Comparison of ENCODE assay signal across 14 cellular contexts in the genomic region with DNA sequence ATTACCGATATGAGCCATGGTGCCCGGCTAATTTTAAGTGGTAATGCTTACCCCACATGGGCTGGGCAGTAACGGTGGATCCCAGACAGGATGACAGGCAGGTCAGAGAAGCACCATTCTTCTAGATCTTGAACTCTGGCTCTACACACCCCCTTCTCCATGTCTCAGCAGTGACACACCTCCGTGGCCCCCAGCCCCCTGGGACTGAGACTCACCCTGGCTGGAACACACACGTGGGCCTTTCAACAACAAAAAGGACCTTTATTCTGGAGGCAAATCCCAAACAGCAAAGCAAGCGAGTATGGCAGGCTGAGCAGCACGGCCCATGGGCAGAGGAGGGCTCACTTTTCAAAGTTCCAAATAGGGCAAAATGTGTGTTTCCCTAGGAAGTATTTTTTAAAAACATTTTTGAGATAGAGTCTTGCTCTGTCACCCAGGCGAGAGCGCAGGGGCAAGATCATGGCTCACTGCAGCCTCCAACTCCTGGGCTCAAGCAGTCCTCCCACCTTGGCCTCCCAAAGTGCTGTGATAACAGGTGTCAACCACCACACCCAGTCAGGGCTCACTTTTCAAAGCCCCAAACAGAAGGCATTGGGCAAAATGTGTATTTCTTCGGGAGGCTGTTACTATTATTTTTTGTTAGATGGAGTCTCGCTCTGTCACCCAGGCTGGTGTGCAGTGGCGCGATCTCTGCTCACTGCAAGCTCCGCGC. TPM values are rescaled to one million over a fixed set of nuclear protein-coding genes. Genes with fewer than 3 reads are reported as not detected.
A peak's percentile ranks its signal among the peaks of the same experiment; 100 is the strongest.
DNase-seq lines count a peak whose midpoint lies in the region; ATAC-seq lines count a peak whose summit lies in the region.
"Had no signal": no experiment of that assay in that cellular context is flagged by ENCODE, and none has a peak within 500 bp of the region (broad histone marks: within the 10 kb centered on the region; RNA-seq: fewer than 3 reads in every experiment).

No MANE protein-coding gene starts in this region.

- peaks cover 3% of the 10 kb centered on the region; the same call in 1 of the 2 replicates for H3K27me3 ChIP-seq in H7 (ENCODE audit: control insufficient read depth, insufficient read depth, low read length)
- peaks cover 0 to 2% (median 0%) of the 10 kb centered on the region in 3 experiments for H3K27me3 ChIP-seq in neuronal stem cell (ENCODE audit: control insufficient read depth in 3 of 3, insufficient read depth in 3 of 3, low read depth in 1 of 3, low read length in 3 of 3)
- H3K27me3 ChIP-seq: BE2C had no signal

- no peak overlapping the region for H2BK120ac ChIP-seq in neuronal stem cell (ENCODE audit: low read depth, low read length)

- WGBS in neuronal stem cell (ENCODE audit: extremely low coverage in 2 of 2, insufficient read length in 2 of 2, insufficient replicate concordance in 1 of 2), 2 donors: no CpG with 5 or more reads among the region's 15 CpGs

- no peak overlapping the region for H3K18ac ChIP-seq in neuronal stem cell (ENCODE audit: low read length)

- H3K4me2 ChIP-seq in neuronal stem cell (ENCODE audit: insufficient read depth, low read length, poor library complexity, severe bottlenecking): no peak overlapping the region

- H4K91ac ChIP-seq in neuronal stem cell (ENCODE audit: low read depth, low read length, poor library complexity): no peak overlapping the region

- no peak overlapping the region for H3K9ac ChIP-seq in neuronal stem cell (ENCODE audit: low read depth, low read length, poor library complexity)

- no peak overlapping the region for H3K4ac ChIP-seq in neuronal stem cell (ENCODE audit: low read length)

- H3K23ac ChIP-seq in neuronal stem cell (ENCODE audit: low read depth, low read length, poor library complexity): no peak overlapping the region

- DNase-seq in H7: peak; percentile 27
- DNase-seq in SK-MEL-5 (ENCODE audit: low read depth, low spot score): peak; percentile 13
- DNase-seq in neuronal stem cell (ENCODE audit: low spot score): no peak
- DNase-seq in hepatic stellate cell (ENCODE audit: low spot score): no peak
- no peak for DNase-seq in T1000 (lab: John Stamatoyannopoulos, UW)
- no peak for DNase-seq in C1 segment of cervical spinal cord (lab: John Stamatoyannopoulos, UW)
- DNase-seq: COR-L47, DMS 273 treated with DMSO at 0.1 percent for 48 hours, DND-41 had no signal

- no peak overlapping the region for H2AK5ac ChIP-seq in neuronal stem cell (ENCODE audit: low read depth, low read length)

- no peak overlapping the region for H2BK5ac ChIP-seq in neuronal stem cell (ENCODE audit: low read length)

- ATAC-seq in GM18519 (IDR thresholded peaks at IDR 0.05; ENCODE audit: low FRiP score, unreplicated experiment): no peak
- ATAC-seq: CD8-positive, alpha-beta T cell had no signal

- H3K4me1 ChIP-seq in neuronal stem cell (ENCODE audit: control insufficient read depth in 2 of 2, insufficient read depth in 1 of 2, low read depth in 1 of 2, low read length in 2 of 2): no peaks in the 10 kb centered on the region
- H3K4me1 ChIP-seq: BE2C, HAP-1 had no signal

- H3K36me3 ChIP-seq in H7 (replicated peaks; ENCODE audit: control insufficient read depth, insufficient read depth, low read length): no peaks in the 10 kb centered on the region
- no peaks in the 10 kb centered on the region for H3K36me3 ChIP-seq in neuronal stem cell (replicated peaks in 1 of 2; ENCODE audit: control insufficient read depth in 2 of 2, insufficient read depth in 2 of 2, low read length in 2 of 2)
- H3K36me3 ChIP-seq: BE2C, HAP-1 had no signal

- H3K79me1 ChIP-seq in neuronal stem cell (ENCODE audit: low read depth, low read length): no peaks in the 10 kb centered on the region

- H3K27ac ChIP-seq in neuronal stem cell (replicated peaks; ENCODE audit: low read length): no peak overlapping the region

- H4K8ac ChIP-seq in neuronal stem cell (ENCODE audit: low read depth, low read length): no peak overlapping the region

- H2BK12ac ChIP-seq in neuronal stem cell (ENCODE audit: low read length): no peak overlapping the region

- H2BK15ac ChIP-seq in neuronal stem cell (ENCODE audit: low read length): no peak overlapping the region

- in situ Hi-C loops in SK-MEL-5 (cut with HindIII; ENCODE audit: low pct_unique_long_range_greater_than_20kb, low sequenced_read_pairs): no loop called here

- H3K4me3 ChIP-seq in H7 (ENCODE audit: insufficient read depth, low read depth, low read length) (no peak overlapping the region), neuronal stem cell (ENCODE audit: low read length in 2 of 2) (no peak overlapping the region)
- H3K4me3 ChIP-seq: GM12878, HAP-1 had no signal

- no peaks in the 10 kb centered on the region for H3K9me3 ChIP-seq in neuronal stem cell (replicated peaks in 1 of 2; ENCODE audit: control insufficient read depth in 2 of 2, insufficient read depth in 1 of 2, low read depth in 1 of 2, low read length in 2 of 2)
- H3K9me3 ChIP-seq: BE2C, HAP-1 had no signal

- peak overlapping the region; percentile 11 for H2AFZ ChIP-seq in neuronal stem cell (ENCODE audit: low read length)

- H3K14ac ChIP-seq in neuronal stem cell (ENCODE audit: low read length): peak overlapping the region; percentile 1

RNA-seq across cellular contexts. Expression of a gene that starts 4.2 kb away (rescaled TPM):
- 0.07 and 0.10 TPM in 2 replicates for total RNA-seq in H7 (2014; rRNA removed; shearing (Covaris generic))
- total RNA-seq in SK-MEL-5 (2014; rRNA removed; shearing (Covaris generic)): 0.05 TPM in 2 replicates
- 0.01 and 0.03 TPM in 2 replicates for polyA plus RNA-seq in SK-MEL-5 (2015; cell fraction: cytosol; rRNA removed)
- polyA plus RNA-seq in SK-MEL-5 (2015; cell fraction: nucleus; rRNA removed): 0.28 and 0.34 TPM in 2 replicates
- polyA plus RNA-seq in neuronal stem cell (2013, experiment 1 of 2): 0.13 TPM
- 0.18 TPM for polyA plus RNA-seq in neuronal stem cell (2013, experiment 2 of 2)

RNA-seq across cellular contexts. Expression of a gene that starts 12.6 kb away (rescaled TPM):
- 1.3 and 2.5 TPM in 2 replicates for total RNA-seq in H7 (2014; rRNA removed; shearing (Covaris generic))
- total RNA-seq in SK-MEL-5 (2014; rRNA removed; shearing (Covaris generic)): 1.2 TPM in 1 of 2 replicates, not detected in the other
- polyA plus RNA-seq in SK-MEL-5 (2015; cell fraction: cytosol; rRNA removed): 0.04 TPM in 1 of 2 replicates, not detected in the other
- 2.5 and 6.7 TPM in 2 replicates for polyA plus RNA-seq in SK-MEL-5 (2015; cell fraction: nucleus; rRNA removed)
- polyA plus RNA-seq in neuronal stem cell (2013, experiment 1 of 2): 2.9 TPM
- 2.9 TPM for polyA plus RNA-seq in neuronal stem cell (2013, experiment 2 of 2)

RNA-seq across cellular contexts. Expression of a gene that starts 17.4 kb away (rescaled TPM):
- 0.10 and 0.30 TPM in 2 replicates for total RNA-seq in H7 (2014; rRNA removed; shearing (Covaris generic))
- 0.05 and 0.21 TPM in 2 replicates for total RNA-seq in SK-MEL-5 (2014; rRNA removed; shearing (Covaris generic))
- polyA plus RNA-seq in SK-MEL-5 (2015; cell fraction: cytosol; rRNA removed): 0.30 and 0.34 TPM in 2 replicates
- polyA plus RNA-seq in SK-MEL-5 (2015; cell fraction: nucleus; rRNA removed): 0.56 TPM in 1 of 2 replicates, not detected in the other
- polyA plus RNA-seq in neuronal stem cell (2013, experiment 1 of 2): not detected
- 0.01 TPM for polyA plus RNA-seq in neuronal stem cell (2013, experiment 2 of 2)
- total RNA-seq: CD8-positive, alpha-beta T cell had no signal

RNA-seq across cellular contexts. Expression of a gene that starts 37.0 kb away (rescaled TPM):
- 38.4 and 43.0 TPM in 2 replicates for total RNA-seq in H7 (2014; rRNA removed; shearing (Covaris generic))
- 6.3 and 6.9 TPM in 2 replicates for total RNA-seq in SK-MEL-5 (2014; rRNA removed; shearing (Covaris generic))
- 10.6 and 13.6 TPM in 2 replicates for polyA plus RNA-seq in SK-MEL-5 (2015; cell fraction: cytosol; rRNA removed)
- polyA plus RNA-seq in SK-MEL-5 (2015; cell fraction: nucleus; rRNA removed): 3.9 and 5.1 TPM in 2 replicates
- polyA plus RNA-seq in neuronal stem cell (2013, experiment 1 of 2): 42.5 TPM
- 43.0 TPM for polyA plus RNA-seq in neuronal stem cell (2013, experiment 2 of 2)
- polyA plus RNA-seq: GM12878 had no signal

RNA-seq across cellular contexts. Expression of a gene that starts 50.4 kb away (rescaled TPM):
- 111 and 116 TPM in 2 replicates for total RNA-seq in H7 (2014; rRNA removed; shearing (Covaris generic))
- 24.5 and 25.2 TPM in 2 replicates for total RNA-seq in SK-MEL-5 (2014; rRNA removed; shearing (Covaris generic))
- polyA plus RNA-seq in SK-MEL-5 (2015; cell fraction: cytosol; rRNA removed): 53.2 and 60.4 TPM in 2 replicates
- polyA plus RNA-seq in SK-MEL-5 (2015; cell fraction: nucleus; rRNA removed): 48.3 and 69.7 TPM in 2 replicates
- 73.8 TPM for polyA plus RNA-seq in neuronal stem cell (2013, experiment 1 of 2)
- 75.2 TPM for polyA plus RNA-seq in neuronal stem cell (2013, experiment 2 of 2)

Comparison
In these comparisons a context has a peak if more than half of its experiments do, and no peak if none do; other contexts are left out.
1. DNase-seq: peak in H7 (single experiment) and SK-MEL-5 (single experiment); none in neuronal stem cell (single experiment), hepatic stellate cell (single experiment), T1000 (single experiment) and C1 segment of cervical spinal cord (0 of 14).